In genomic region chr7:120857558-120858298, GRCh38 we compare ENCODE assay signal across 1 cellular context.
TF ChIP-seq lines count a peak whose summit lies in the region.

A gene with protein sequence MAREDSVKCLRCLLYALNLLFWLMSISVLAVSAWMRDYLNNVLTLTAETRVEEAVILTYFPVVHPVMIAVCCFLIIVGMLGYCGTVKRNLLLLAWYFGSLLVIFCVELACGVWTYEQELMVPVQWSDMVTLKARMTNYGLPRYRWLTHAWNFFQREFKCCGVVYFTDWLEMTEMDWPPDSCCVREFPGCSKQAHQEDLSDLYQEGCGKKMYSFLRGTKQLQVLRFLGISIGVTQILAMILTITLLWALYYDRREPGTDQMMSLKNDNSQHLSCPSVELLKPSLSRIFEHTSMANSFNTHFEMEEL (minus strand): TSS chr7:120858144. CDS start chr7:120856763, 1,381 bp downstream.

TF ChIP-seq in HEK293, 187 proteins besides CTCF, POLR2A, EP300 and RAD21 (continued from another document and continues in another):
- TF ChIP-seq ZNF473 (tag by site-specific recombination; IDR thresholded peaks at IDR 0.05), result no peak
- TF ChIP-seq, protein P1, sequence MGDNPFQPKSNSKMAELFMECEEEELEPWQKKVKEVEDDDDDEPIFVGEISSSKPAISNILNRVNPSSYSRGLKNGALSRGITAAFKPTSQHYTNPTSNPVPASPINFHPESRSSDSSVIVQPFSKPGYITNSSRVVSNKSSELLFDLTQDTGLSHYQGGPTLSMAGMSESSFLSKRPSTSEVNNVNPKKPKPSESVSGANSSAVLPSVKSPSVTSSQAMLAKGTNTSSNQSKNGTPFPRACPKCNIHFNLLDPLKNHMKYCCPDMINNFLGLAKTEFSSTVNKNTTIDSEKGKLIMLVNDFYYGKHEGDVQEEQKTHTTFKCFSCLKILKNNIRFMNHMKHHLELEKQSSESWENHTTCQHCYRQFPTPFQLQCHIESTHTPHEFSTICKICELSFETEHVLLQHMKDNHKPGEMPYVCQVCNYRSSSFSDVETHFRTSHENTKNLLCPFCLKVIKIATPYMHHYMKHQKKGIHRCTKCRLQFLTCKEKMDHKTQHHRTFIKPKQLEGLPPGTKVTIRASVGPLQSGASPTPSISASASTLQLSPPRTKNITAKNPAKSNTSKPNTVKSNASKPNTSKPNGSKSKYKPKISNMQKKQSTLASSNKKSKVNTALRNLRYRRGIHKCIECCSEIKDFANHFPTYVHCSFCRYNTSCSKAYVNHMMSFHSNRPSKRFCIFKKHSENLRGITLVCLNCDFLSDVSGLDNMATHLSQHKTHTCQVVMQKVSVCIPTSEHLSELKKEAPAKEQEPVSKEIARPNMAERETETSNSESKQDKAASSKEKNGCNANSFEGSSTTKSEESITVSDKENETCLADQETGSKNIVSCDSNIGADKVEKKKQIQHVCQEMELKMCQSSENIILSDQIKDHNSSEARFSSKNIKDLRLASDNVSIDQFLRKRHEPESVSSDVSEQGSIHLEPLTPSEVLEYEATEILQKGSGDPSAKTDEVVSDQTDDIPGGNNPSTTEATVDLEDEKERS (tag by site-specific recombination; IDR thresholded peaks at IDR 0.05), result no peak
- 0 out of 2 replicates have a peak, but pooled peaks have one; percentile 19 for TF ChIP-seq ZNF843 (tag by site-specific recombination; IDR thresholded peaks at IDR 0.05)
- TF ChIP-seq ZNF114 (tag by site-specific recombination; IDR thresholded peaks at IDR 0.05), result no peak
- peak; percentile 96 for TF ChIP-seq ZNF341 (tag by site-specific recombination; IDR thresholded peaks at IDR 0.05; ENCODE audit: low read depth)
- no peak for TF ChIP-seq ZNF704 (tag by site-specific recombination; IDR thresholded peaks at IDR 0.05)
- no peak for TF ChIP-seq ZNF311 (tag by site-specific recombination; IDR thresholded peaks at IDR 0.05; ENCODE audit: borderline replicate concordance)
- no peak for TF ChIP-seq ZNF155 (tag by site-specific recombination; IDR thresholded peaks at IDR 0.05)
- peak; percentile 65 for TF ChIP-seq ZBTB48 (tag by site-specific recombination; IDR thresholded peaks at IDR 0.05)
- TF ChIP-seq ZNF501 (tag by site-specific recombination; IDR thresholded peaks at IDR 0.05), result 0 out of 2 replicates have a peak, but pooled peaks have one; percentile 49
- TF ChIP-seq, protein P2, sequence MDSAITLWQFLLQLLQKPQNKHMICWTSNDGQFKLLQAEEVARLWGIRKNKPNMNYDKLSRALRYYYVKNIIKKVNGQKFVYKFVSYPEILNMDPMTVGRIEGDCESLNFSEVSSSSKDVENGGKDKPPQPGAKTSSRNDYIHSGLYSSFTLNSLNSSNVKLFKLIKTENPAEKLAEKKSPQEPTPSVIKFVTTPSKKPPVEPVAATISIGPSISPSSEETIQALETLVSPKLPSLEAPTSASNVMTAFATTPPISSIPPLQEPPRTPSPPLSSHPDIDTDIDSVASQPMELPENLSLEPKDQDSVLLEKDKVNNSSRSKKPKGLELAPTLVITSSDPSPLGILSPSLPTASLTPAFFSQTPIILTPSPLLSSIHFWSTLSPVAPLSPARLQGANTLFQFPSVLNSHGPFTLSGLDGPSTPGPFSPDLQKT (IDR thresholded peaks at IDR 0.05; ENCODE audit: borderline replicate concordance, low read depth, low read length), result no peak
- 0 out of 2 replicates have a peak, but pooled peaks have one; percentile 79 for TF ChIP-seq MZF1 (tag by site-specific recombination; IDR thresholded peaks at IDR 0.05; ENCODE audit: borderline replicate concordance)
- no peak for TF ChIP-seq ZNF521 (tag by site-specific recombination; IDR thresholded peaks at IDR 0.05)
- no peak for TF ChIP-seq ZNF133 (tag by site-specific recombination; IDR thresholded peaks at IDR 0.05)
- no peak for TF ChIP-seq ZBTB21 (tag by site-specific recombination; IDR thresholded peaks at IDR 0.05)
- no peak for TF ChIP-seq GFI1B (tag by site-specific recombination; IDR thresholded peaks at IDR 0.05)
- no peak for TF ChIP-seq ZNF610 (tag by site-specific recombination; IDR thresholded peaks at IDR 0.05; ENCODE audit: borderline replicate concordance)
- no peak for TF ChIP-seq ZNF529 (tag by site-specific recombination; IDR thresholded peaks at IDR 0.05; ENCODE audit: insufficient replicate concordance)
- no peak for TF ChIP-seq ZBTB44 (tag by site-specific recombination; IDR thresholded peaks at IDR 0.05)
- TF ChIP-seq PRDM4 (tag by site-specific recombination; IDR thresholded peaks at IDR 0.05), result peak; percentile 80; the same call in 1 of the 2 replicates
- TF ChIP-seq ZNF626 (tag by site-specific recombination; IDR thresholded peaks at IDR 0.05), result no peak
- no peak for TF ChIP-seq ZFP41 (tag by site-specific recombination; IDR thresholded peaks at IDR 0.05; ENCODE audit: borderline replicate concordance)
- no peak for TF ChIP-seq ZNF623 (tag by site-specific recombination; IDR thresholded peaks at IDR 0.05)
- peak; percentile 70; the same call in 1 of the 2 replicates for TF ChIP-seq PATZ1 (tag by site-specific recombination; IDR thresholded peaks at IDR 0.05)
- TF ChIP-seq ZNF514 (tag by site-specific recombination; IDR thresholded peaks at IDR 0.05), result no peak
- TF ChIP-seq ZNF140 (tag by site-specific recombination; IDR thresholded peaks at IDR 0.05), result no peak
- no peak for TF ChIP-seq ZNF544 (tag by site-specific recombination; IDR thresholded peaks at IDR 0.05)
- TF ChIP-seq IKZF3 (tag by site-specific recombination; IDR thresholded peaks at IDR 0.05), result peak; percentile 73
- TF ChIP-seq, protein P3, sequence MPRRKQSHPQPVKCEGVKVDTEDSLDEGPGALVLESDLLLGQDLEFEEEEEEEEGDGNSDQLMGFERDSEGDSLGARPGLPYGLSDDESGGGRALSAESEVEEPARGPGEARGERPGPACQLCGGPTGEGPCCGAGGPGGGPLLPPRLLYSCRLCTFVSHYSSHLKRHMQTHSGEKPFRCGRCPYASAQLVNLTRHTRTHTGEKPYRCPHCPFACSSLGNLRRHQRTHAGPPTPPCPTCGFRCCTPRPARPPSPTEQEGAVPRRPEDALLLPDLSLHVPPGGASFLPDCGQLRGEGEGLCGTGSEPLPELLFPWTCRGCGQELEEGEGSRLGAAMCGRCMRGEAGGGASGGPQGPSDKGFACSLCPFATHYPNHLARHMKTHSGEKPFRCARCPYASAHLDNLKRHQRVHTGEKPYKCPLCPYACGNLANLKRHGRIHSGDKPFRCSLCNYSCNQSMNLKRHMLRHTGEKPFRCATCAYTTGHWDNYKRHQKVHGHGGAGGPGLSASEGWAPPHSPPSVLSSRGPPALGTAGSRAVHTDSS (tag by site-specific recombination; IDR thresholded peaks at IDR 0.05), result no peak
- no peak for TF ChIP-seq ZNF248 (tag by site-specific recombination; IDR thresholded peaks at IDR 0.05)
- peak; percentile 61; the same call in 1 of the 2 replicates for TF ChIP-seq YY1 (tag by site-specific recombination; IDR thresholded peaks at IDR 0.05)
- peak; percentile 73 for TF ChIP-seq ZIC2 (tag by site-specific recombination; IDR thresholded peaks at IDR 0.05)
- no peak for TF ChIP-seq ZBTB1 (tag by site-specific recombination; IDR thresholded peaks at IDR 0.05)
- TF ChIP-seq KLF16 (tag by site-specific recombination; IDR thresholded peaks at IDR 0.05), result no peak
- TF ChIP-seq ZNF660 (tag by site-specific recombination; IDR thresholded peaks at IDR 0.05), result peak; percentile 41; the same call in 1 of the 2 replicates
- peak; percentile 68; the same call in 1 of the 2 replicates for TF ChIP-seq ZNF561 (tag by site-specific recombination; IDR thresholded peaks at IDR 0.05; ENCODE audit: borderline replicate concordance)
- no peak for TF ChIP-seq ZNF157 (tag by site-specific recombination; IDR thresholded peaks at IDR 0.05)
- TF ChIP-seq ZNF350 (tag by site-specific recombination; IDR thresholded peaks at IDR 0.05), result no peak
- peak; percentile 88 for TF ChIP-seq ZBTB26 (tag by site-specific recombination; optimal IDR thresholded peaks at IDR 0.05)
- TF ChIP-seq ZNF223 (tag by site-specific recombination; IDR thresholded peaks at IDR 0.05), result no peak
- TF ChIP-seq SETDB1 (IDR thresholded peaks at IDR 0.05; ENCODE audit: insufficient read length, low read length), result no peak
- TF ChIP-seq GLIS2 (tag by site-specific recombination; IDR thresholded peaks at IDR 0.05), result peak; percentile 62; the same call in 1 of the 2 replicates
- no peak for TF ChIP-seq ZNF645 (tag by site-specific recombination; IDR thresholded peaks at IDR 0.05)
- TF ChIP-seq ZNF24 (tag by site-specific recombination; IDR thresholded peaks at IDR 0.05), result 0 out of 2 replicates have a peak, but pooled peaks have one; percentile 19
- no peak for TF ChIP-seq ZNF530 (tag by site-specific recombination; IDR thresholded peaks at IDR 0.05; ENCODE audit: low read depth)
- 0 out of 2 replicates have a peak, but pooled peaks have one; percentile 38 for TF ChIP-seq ZNF2 (tag by site-specific recombination; IDR thresholded peaks at IDR 0.05)
- TF ChIP-seq ZNF548 (tag by site-specific recombination; IDR thresholded peaks at IDR 0.05), result no peak
- TF ChIP-seq MYNN (tag by site-specific recombination; IDR thresholded peaks at IDR 0.05; ENCODE audit: borderline replicate concordance), result no peak
- no peak for TF ChIP-seq ZNF202 (tag by site-specific recombination; IDR thresholded peaks at IDR 0.05; ENCODE audit: borderline replicate concordance)
- no peak for TF ChIP-seq ZNF239 (tag by site-specific recombination; IDR thresholded peaks at IDR 0.05)
